Comparison of ENCODE assay signal across 22 cellular contexts in the genomic region with DNA sequence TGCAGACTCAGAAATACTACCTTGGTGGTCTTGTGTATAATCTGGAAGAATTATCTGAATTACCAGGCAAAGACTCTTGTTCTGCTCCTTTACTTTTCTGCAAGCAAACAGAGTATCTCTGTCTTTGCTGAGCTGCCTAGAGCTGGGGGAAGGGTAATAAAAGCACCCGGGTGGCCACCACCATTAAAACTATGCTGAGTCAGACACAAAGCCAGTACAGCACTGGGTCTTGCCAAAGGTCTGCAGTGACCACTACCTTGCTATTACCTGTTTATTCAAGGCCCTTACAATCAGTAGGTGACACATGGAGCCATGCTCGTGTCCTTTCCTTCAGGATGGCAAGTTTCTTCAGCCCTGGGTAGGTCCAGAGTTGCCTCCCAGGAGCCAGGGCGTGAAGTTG.
"Had no signal": no experiment of that assay in that cellular context is flagged by ENCODE, and none has a peak within 500 bp of the region (broad histone marks: within the 10 kb centered on the region; RNA-seq: fewer than 3 reads in every experiment).

No MANE protein-coding gene starts in this region.

- H3K4me2 ChIP-seq: SK-N-SH had no signal

- H3K9ac ChIP-seq: SK-N-SH had no signal

- H3K27ac ChIP-seq: HL-60, RWPE1 had no signal

- H3K27me3 Mint-ChIP-seq: IgD-negative memory B cell had no signal

- H3K27ac Mint-ChIP-seq: IgD-negative memory B cell had no signal

- DNase-seq: KBM-7, NCI-H1092, NCI-H1105 treated with DMSO at 0.1 percent for 48 hours, NCI-H1417 treated with DMSO at 0.1 percent for 48 hours, NCI-H187, NCI-H2029, NCI-H2081 treated with DMSO at 0.1 percent for 48 hours, NCI-H2171, NCI-H226, NCI-H446, NCI-H510A, NCI-H524 treated with DMSO at 0.1 percent for 48 hours, NCI-H69, NCI-H774, PC-3, SHP77, SK-N-SH, SW 1271 had no signal

- FAIRE-seq: HTR-8/SVneo had no signal

- H3K4me1 Mint-ChIP-seq: IgD-negative memory B cell had no signal

- H3K4me3 Mint-ChIP-seq: IgD-negative memory B cell had no signal
